Comparison of ENCODE assay signal across 15 cellular contexts in the genomic region with DNA sequence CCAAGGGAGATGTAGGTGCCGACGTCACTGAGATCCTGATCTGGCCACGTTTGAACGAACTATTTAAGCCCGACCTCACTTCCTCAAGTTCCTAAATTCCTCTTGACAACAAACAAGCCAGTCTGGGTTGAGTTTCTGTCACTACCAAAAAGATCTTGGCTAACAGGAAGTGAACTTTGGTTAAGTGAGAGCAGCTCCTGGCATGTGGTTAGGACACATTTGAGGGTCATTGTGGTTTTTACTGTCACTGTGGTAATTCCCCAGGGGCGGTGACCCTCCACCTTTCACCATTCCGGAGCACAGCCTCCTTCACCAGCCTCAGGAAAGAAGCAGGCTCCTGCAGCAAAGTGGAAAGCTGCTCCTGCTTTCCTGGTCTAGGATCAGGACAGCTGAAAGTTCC. TPM values are rescaled to one million over a fixed set of nuclear protein-coding genes. Genes with fewer than 3 reads are reported as not detected.
A peak's percentile ranks its signal among the peaks of the same experiment; 100 is the strongest.
DNase-seq lines count a peak whose midpoint lies in the region; ATAC-seq and TF ChIP-seq lines count a peak whose summit lies in the region.
"Had no signal": no experiment of that assay in that cellular context is flagged by ENCODE, and none has a peak within 500 bp of the region (broad histone marks: within the 10 kb centered on the region; RNA-seq: fewer than 3 reads in every experiment).

No MANE protein-coding gene starts in this region.

- no peaks in the 10 kb centered on the region for H3K79me1 ChIP-seq in H9 (ENCODE audit: insufficient read depth, low read depth, low read length, poor library complexity, severe bottlenecking)

- no peak overlapping the region for H3K4me2 ChIP-seq in H9 (ENCODE audit: insufficient read depth, insufficient read length, low read length)
- H3K4me2 ChIP-seq: PC-9 had no signal

- no peaks in the 10 kb centered on the region for H4K20me1 ChIP-seq in H9 (ENCODE audit: control insufficient read depth, insufficient read depth, insufficient read length)

- no peak overlapping the region for H4K8ac ChIP-seq in H9 (replicated peaks; ENCODE audit: insufficient read length, low read depth, low read length)

- H3K14ac ChIP-seq in H9 (ENCODE audit: insufficient read depth, low read length), result 0 out of 2 replicates have a peak overlapping the region, but pooled peaks have one; percentile 13

- intact Hi-C loops in activated B cell treated with CpG ODN at 0.5 μM for 24 hours (cut with micrococcal nuclease), result loop anchor here (10.0 kb wide), 2 partner anchors 1496 to 1726 kb away; a partner anchor contains a TSS
- intact Hi-C loops in uterus (cut with DNase I; ENCODE audit: low total_unique reads), result no loop called here

- no peak overlapping the region for H2BK12ac ChIP-seq in H9 (ENCODE audit: insufficient read length, low read depth, low read length)

- POLR2A ChIA-PET in activated B cell treated with CpG ODN at 0.5 μM for 24 hours (lab: Charles Lee), result interaction anchor here (0.5 to 6.0 kb wide), 10 partner anchors 15 to 460 kb away, joined by 3 to 64 read pairs (median 3); a partner anchor contains a TSS

- H3K18ac ChIP-seq in H9 (ENCODE audit: insufficient read length, low read depth, low read length), result peak overlapping the region; percentile 17

- no peak overlapping the region for H3K56ac ChIP-seq in H9 (ENCODE audit: insufficient read length, low read depth, low read length)

- H2AK5ac ChIP-seq in H9 (ENCODE audit: insufficient read length, low read length), result no peak overlapping the region

- no peaks in the 10 kb centered on the region for H3K36me3 Mint-ChIP-seq in CD4-positive, CD25-positive, alpha-beta regulatory T cell
- H3K36me3 Mint-ChIP-seq in H9 (ENCODE audit: insufficient read depth in 1 of 3, low read depth in 3 of 3), result peaks cover 4 to 12% (median 8%) of the 10 kb centered on the region in 3 experiments; a peak in 5 of 7 replicates
- peaks cover 2% of the 10 kb centered on the region for H3K36me3 Mint-ChIP-seq in activated B cell treated with CpG ODN at 0.5 μM for 24 hours (ENCODE audit: low read depth)
- no peaks in the 10 kb centered on the region for H3K36me3 Mint-ChIP-seq in immature natural killer cell

- no peak overlapping the region for H3K23ac ChIP-seq in H9 (ENCODE audit: insufficient read length, low read depth, low read length)

- no peak overlapping the region for H4K5ac ChIP-seq in H9 (ENCODE audit: insufficient read length, low read depth, low read length)

- WGBS in H9 (ENCODE audit: extremely low coverage, insufficient read length, low lambda C conversion rate), result no CpG with 5 or more reads among the region's 7 CpGs

- no peaks in the 10 kb centered on the region for H3K9me3 ChIP-seq in CD4-positive, CD25-positive, alpha-beta regulatory T cell (ENCODE audit: control insufficient read depth in 2 of 2, low read length in 2 of 2)
- H3K9me3 ChIP-seq in H9 (ENCODE audit: control insufficient read depth, low read depth, low read length) (no peaks in the 10 kb centered on the region), uterus (no peaks in the 10 kb centered on the region), MG63 (no peaks in the 10 kb centered on the region)
- H3K9me3 ChIP-seq: suprapubic skin had no signal

- TF ChIP-seq CTCF in H9 (conservative IDR thresholded peaks at IDR 0.05) (no peak), activated B cell treated with CpG ODN at 0.5 μM for 24 hours (IDR thresholded peaks at IDR 0.05) (no peak), uterus (IDR thresholded peaks at IDR 0.05) (no peak)

- no peak for TF ChIP-seq POLR2A in uterus (IDR thresholded peaks at IDR 0.05)

- H3K27me3 ChIP-seq in CD4-positive, CD25-positive, alpha-beta regulatory T cell (ENCODE audit: control insufficient read depth, insufficient read depth, low read length), result no peaks in the 10 kb centered on the region
- H3K27me3 ChIP-seq in H9 (ENCODE audit: insufficient read depth, low read length) (no peaks in the 10 kb centered on the region), uterus (no peaks in the 10 kb centered on the region), MG63 (peaks cover 28% of the 10 kb centered on the region)

- H3K27ac Mint-ChIP-seq in CD4-positive, CD25-positive, alpha-beta regulatory T cell, result peak overlapping the region; percentile 77 to 100 (median 99)
- H3K27ac Mint-ChIP-seq in H9 (no peak overlapping the region), activated B cell treated with CpG ODN at 0.5 μM for 24 hours (peak overlapping the region; percentile 99), immature natural killer cell (peak overlapping the region; percentile 79 to 95 (median 84))

- H3K4me3 Mint-ChIP-seq in CD4-positive, CD25-positive, alpha-beta regulatory T cell, result peak overlapping the region in 2 of 4 donors; percentile 44 to 73
- H3K4me3 Mint-ChIP-seq in H9 (no peak overlapping the region), activated B cell treated with CpG ODN at 0.5 μM for 24 hours (peak overlapping the region; percentile 54), immature natural killer cell (peak overlapping the region; percentile 54 to 84 (median 73))

- peaks cover 15 to 84% (median 59%) of the 10 kb centered on the region in 4 donors for H3K4me1 Mint-ChIP-seq in CD4-positive, CD25-positive, alpha-beta regulatory T cell
- H3K4me1 Mint-ChIP-seq in H9, result peaks cover 26 to 43% of the 10 kb centered on the region in 2 experiments
- H3K4me1 Mint-ChIP-seq in activated B cell treated with CpG ODN at 0.5 μM for 24 hours, result peaks cover 68% of the 10 kb centered on the region
- H3K4me1 Mint-ChIP-seq in immature natural killer cell, result peaks cover 65 to 73% of the 10 kb centered on the region in 2 donors

- no peak overlapping the region for H3K4ac ChIP-seq in H9 (ENCODE audit: low read depth, low read length)

- no peaks in the 10 kb centered on the region for H3K27me3 Mint-ChIP-seq in CD4-positive, CD25-positive, alpha-beta regulatory T cell
- H3K27me3 Mint-ChIP-seq in H9 (ENCODE audit: low read depth) (peaks cover 3% of the 10 kb centered on the region; the same call in 1 of the 2 replicates), activated B cell treated with CpG ODN at 0.5 μM for 24 hours (no peaks in the 10 kb centered on the region), immature natural killer cell (ENCODE audit: low read depth in 3 of 3) (peaks cover 6 to 12% (median 7%) of the 10 kb centered on the region in 3 donors)

- H3K9me3 Mint-ChIP-seq in CD4-positive, CD25-positive, alpha-beta regulatory T cell, result peaks cover 0 to 3% (median 0%) of the 10 kb centered on the region in 7 donors
- H3K9me3 Mint-ChIP-seq in H9 (peaks cover 15% of the 10 kb centered on the region in 2 experiments), activated B cell treated with CpG ODN at 0.5 μM for 24 hours (no peaks in the 10 kb centered on the region), immature natural killer cell (peaks cover 0 to 1% (median 0%) of the 10 kb centered on the region in 6 donors)

- H3K27ac ChIP-seq in CD4-positive, CD25-positive, alpha-beta regulatory T cell (ENCODE audit: insufficient read depth, low read length, poor library complexity, severe bottlenecking), result peak overlapping the region; percentile 84
- H3K27ac ChIP-seq in H9 (ENCODE audit: insufficient read length, low read depth, low read length), result no peak overlapping the region
- no peak overlapping the region for H3K27ac ChIP-seq in uterus
- H3K27ac ChIP-seq: PC-9, suprapubic skin had no signal

- H3K9ac ChIP-seq in H9 (ENCODE audit: extremely low read depth, insufficient read length, low read length), result no peak overlapping the region

- H2BK120ac ChIP-seq in H9 (ENCODE audit: low read depth, low read length, poor library complexity, severe bottlenecking), result no peak overlapping the region

- H3K79me2 ChIP-seq in H9 (ENCODE audit: insufficient read depth, low read length), result 0 out of 2 replicates have a peak, but pooled peaks cover 3% of the 10 kb centered on the region

- H2BK20ac ChIP-seq in H9 (ENCODE audit: low read depth, low read length, poor library complexity, severe bottlenecking), result no peak overlapping the region

- H3K4me3 ChIP-seq in CD4-positive, CD25-positive, alpha-beta regulatory T cell (ENCODE audit: low read depth, low read length), result no peak overlapping the region
- H3K4me3 ChIP-seq in uterus (no peak overlapping the region), MG63 (no peak overlapping the region)
- H3K4me3 ChIP-seq: K562, PC-9, suprapubic skin had no signal

- H3K23me2 ChIP-seq in H9 (ENCODE audit: insufficient read length, low read depth, low read length, poor library complexity, severe bottlenecking), result no peaks in the 10 kb centered on the region

- H3T11ph ChIP-seq in H9 (ENCODE audit: low read length), result no peak overlapping the region

- no peak overlapping the region for H2AFZ ChIP-seq in H9 (ENCODE audit: low read length)
- H2AFZ ChIP-seq: PC-9 had no signal

- ATAC-seq in CD4-positive, CD25-positive, alpha-beta regulatory T cell (ENCODE audit: low read depth in 2 of 2), result no peak
- ATAC-seq in activated B cell treated with CpG ODN at 0.5 μM for 24 hours (ENCODE audit: low read depth), result no peak
- ATAC-seq: K562 had no signal

- no peaks in the 10 kb centered on the region for H3K36me3 ChIP-seq in CD4-positive, CD25-positive, alpha-beta regulatory T cell (ENCODE audit: control insufficient read depth, insufficient read depth, low read length)
- H3K36me3 ChIP-seq in uterus (no peaks in the 10 kb centered on the region), MG63 (no peaks in the 10 kb centered on the region)
- H3K36me3 ChIP-seq: suprapubic skin had no signal

- no peak overlapping the region for H2BK5ac ChIP-seq in H9 (ENCODE audit: insufficient read length, low read length)

- no peak overlapping the region for H4K91ac ChIP-seq in H9 (ENCODE audit: insufficient read length, low read depth, low read length)

- DNase-seq in CD4-positive, CD25-positive, alpha-beta regulatory T cell, result peak in 1 of 3 donors; percentile 45
- no peak for DNase-seq in H9
- DNase-seq in activated B cell treated with CpG ODN at 0.5 μM for 24 hours, result no peak
- peak; percentile 70 to 77 (median 75) for DNase-seq in immature natural killer cell
- DNase-seq in uterus, result no peak
- no peak for DNase-seq in MG63
- no peak for DNase-seq in NCI-H1694 treated with DMSO at 0.1 percent for 48 hours (lab: John Stamatoyannopoulos, UW)
- no peak for DNase-seq in activated effector memory CD4-positive, alpha-beta T cell treated with Interleukin-2 at 50 U/mL for 16 hours
- DNase-seq: erythroblast, midbrain had no signal

- CTCF ChIA-PET in activated B cell treated with CpG ODN at 0.5 μM for 24 hours (lab: Charles Lee), result interaction anchor here (0.6 to 6.7 kb wide), 2 partner anchors 33 to 87 kb away, joined by 3 to 56 read pairs; no protein-coding TSS in a partner anchor

- peaks cover 63% of the 10 kb centered on the region for H3K4me1 ChIP-seq in CD4-positive, CD25-positive, alpha-beta regulatory T cell (ENCODE audit: control insufficient read depth, insufficient read depth, low read length, poor library complexity, severe bottlenecking)
- H3K4me1 ChIP-seq in H9 (ENCODE audit: insufficient read depth, low read length) (peaks cover 13% of the 10 kb centered on the region), uterus (no peaks in the 10 kb centered on the region)
- H3K4me1 ChIP-seq: suprapubic skin had no signal

- H2BK15ac ChIP-seq in H9 (ENCODE audit: low read depth, low read length), result no peak overlapping the region

RNA-seq across cellular contexts. Expression of a gene that starts 43.1 kb away (rescaled TPM):
- 90.3 TPM for total RNA-seq in CD4-positive, CD25-positive, alpha-beta regulatory T cell
- 10 to 100 TPM; 15.9 to 22.1 (median 17.6) TPM for polyA plus RNA-seq in CD4-positive, CD25-positive, alpha-beta regulatory T cell
- total RNA-seq in H9 (2021), result not detected in 2 replicates
- total RNA-seq in activated B cell treated with CpG ODN at 0.5 μM for 24 hours, result 3.2 and 4.0 TPM in 2 replicates
- polyA plus RNA-seq in immature natural killer cell, result 1 to 10 TPM in 2 of 3 donors, under 1 TPM in 1; 0.59 to 8.4 (median 2.0) TPM
- 1 to 10 TPM in 1 of 4 donors, under 1 TPM in 3; 0.21 to 3.1 (median 0.43) TPM for total RNA-seq in uterus
- not detected in 2 replicates for total RNA-seq in MG63 (2014; rRNA removed; shearing (Covaris generic); ENCODE audit: low replicate concordance)
- total RNA-seq: bronchial epithelial cell, K562, PC-9, renal cortical epithelial cell had no signal
- polyA plus RNA-seq: K562 had no signal

Comparison
In these comparisons a context has a peak if more than half of its experiments do, and no peak if none do; other contexts are left out.
1. DNase-seq: peak in immature natural killer cell (3 of 3); none in H9 (single experiment), activated B cell treated with CpG ODN at 0.5 μM for 24 hours (single experiment), uterus (0 of 2), MG63 (single experiment), NCI-H1694 treated with DMSO at 0.1 percent for 48 hours (single experiment) and activated effector memory CD4-positive, alpha-beta T cell treated with Interleukin-2 at 50 U/mL for 16 hours (single experiment).
2. H3K27ac Mint-ChIP-seq: peak in CD4-positive, CD25-positive, alpha-beta regulatory T cell (3 of 3), activated B cell treated with CpG ODN at 0.5 μM for 24 hours (single experiment) and immature natural killer cell (6 of 6); none in H9 (0 of 3).
3. H3K4me3 Mint-ChIP-seq: peak in activated B cell treated with CpG ODN at 0.5 μM for 24 hours (single experiment) and immature natural killer cell (5 of 5); none in H9 (0 of 2).
4. RNA of a gene that starts 43.1 kb away (total RNA-seq): 90.3 TPM in CD4-positive, CD25-positive, alpha-beta regulatory T cell (single experiment); 3.2 to 4.0 TPM in activated B cell treated with CpG ODN at 0.5 μM for 24 hours, 0.21 to 3.1 TPM in uterus, not detected in H9 and not detected in MG63; every median in the first group is over 10 times any median in the second.